1 cellular context compared by ENCODE assay signal in genomic region chr14:89383171-89383845, GRCh38.
TF ChIP-seq lines count a peak whose summit lies in the region.

No MANE protein-coding gene starts in this region.

TF ChIP-seq in WTC11, 78 proteins besides CTCF, POLR2A, EP300 and RAD21 (continued from another document):
- TF ChIP-seq FOXP4 (CRISPR knock-in tag; IDR thresholded peaks at IDR 0.05), result no peak
- no peak for TF ChIP-seq NR1H2 (CRISPR knock-in tag; IDR thresholded peaks at IDR 0.05)
- TF ChIP-seq AFF4 (CRISPR knock-in tag; IDR thresholded peaks at IDR 0.05; ENCODE audit: borderline replicate concordance), result no peak
- no peak for TF ChIP-seq ZNF263 (CRISPR knock-in tag; IDR thresholded peaks at IDR 0.05; ENCODE audit: low read depth)
- no peak for TF ChIP-seq MXD4 (CRISPR knock-in tag; IDR thresholded peaks at IDR 0.05; ENCODE audit: borderline replicate concordance)
- TF ChIP-seq ZNF416 (CRISPR knock-in tag; IDR thresholded peaks at IDR 0.05), result no peak
- no peak for TF ChIP-seq NFATC4 (CRISPR knock-in tag; IDR thresholded peaks at IDR 0.05)
- no peak for TF ChIP-seq ATF1 (CRISPR knock-in tag; IDR thresholded peaks at IDR 0.05)
- TF ChIP-seq E2F5 (CRISPR knock-in tag; IDR thresholded peaks at IDR 0.05), result no peak
